Comparison of ENCODE assay signal across 7 cellular contexts in genomic region chr2:159290289-159290907, GRCh38. TPM values are rescaled to one million over a fixed set of nuclear protein-coding genes. Genes with fewer than 3 reads are reported as not detected.
A peak's percentile ranks its signal among the peaks of the same experiment; 100 is the strongest.
DNase-seq lines count a peak whose midpoint lies in the region; ATAC-seq, FAIRE-seq and TF ChIP-seq lines count a peak whose summit lies in the region.

No MANE protein-coding gene starts in this region.

- no peaks in the 10 kb centered on the region for H3K9me1 ChIP-seq in keratinocyte (ENCODE audit: control insufficient read depth, extremely low read depth, insufficient read depth, low read length)

- peak; percentile 83 for DNase-seq in EH (ENCODE audit: low read depth)
- peak; percentile 61 for DNase-seq in M059J (ENCODE audit: low read depth)
- DNase-seq in SW480 (ENCODE audit: low spot score) = peak; percentile 64
- DNase-seq in keratinocyte (ENCODE audit: low read depth, low spot score) = peak; percentile 32
- DNase-seq in left ventricle myocardium superior = no peak
- DNase-seq in left lobe of liver (ENCODE audit: low spot score) = no peak

- ATAC-seq in left ventricle myocardium superior (no peak), GM21723 (IDR thresholded peaks at IDR 0.05; ENCODE audit: unreplicated experiment) (no peak), left lobe of liver (no peak)

- H2AFZ ChIP-seq in keratinocyte (ENCODE audit: control insufficient read depth, low read length) = peak overlapping the region; percentile 35

- H3K4me2 ChIP-seq in keratinocyte (ENCODE audit: control insufficient read depth, extremely low read depth, insufficient read depth, low read depth, low read length) = peak overlapping the region; percentile 50

- no peaks in the 10 kb centered on the region for H4K20me1 ChIP-seq in keratinocyte (ENCODE audit: control insufficient read depth, extremely low read depth, insufficient read depth, low read length)

- no peaks in the 10 kb centered on the region for H3K9me3 ChIP-seq in keratinocyte (ENCODE audit: control insufficient read depth, low read depth, low read length)

- peak overlapping the region; percentile 29 for H3K27ac ChIP-seq in keratinocyte (ENCODE audit: control insufficient read depth, insufficient read depth, low read length)

- H3K4me3 ChIP-seq in keratinocyte (ENCODE audit: control insufficient read depth in 2 of 3, extremely low read depth in 1 of 3, insufficient read depth in 2 of 3, low read depth in 1 of 3, low read length in 3 of 3) = no peak overlapping the region

- H3K36me3 ChIP-seq in keratinocyte (ENCODE audit: control insufficient read depth in 2 of 2, extremely low read depth in 1 of 2, insufficient read depth in 2 of 2, low read length in 2 of 2) = no peaks in the 10 kb centered on the region

- peak in 1 of 3 experiments; percentile 35 for TF ChIP-seq CTCF in keratinocyte (optimal IDR thresholded peaks at IDR 0.05 in 1 of 3, IDR thresholded peaks at IDR 0.05 in 1 of 3, conservative IDR thresholded peaks at IDR 0.05 in 1 of 3; ENCODE audit: extremely low read depth in 1 of 3, insufficient read depth in 2 of 3, low read length in 3 of 3)

- FAIRE-seq in keratinocyte (lab: Jason Lieb, UNC) = peak; percentile 93

- intact Hi-C loops in left ventricle myocardium superior (cut with micrococcal nuclease) = no loop called here

- H3K79me2 ChIP-seq in keratinocyte (ENCODE audit: control insufficient read depth, insufficient read depth, low read length) = no peaks in the 10 kb centered on the region

- dilution Hi-C loops in keratinocyte (cut with MboI; ENCODE audit: extremely low pct_ligation_motif_present, low sequenced_read_pairs) = no loop called here

- H3K9ac ChIP-seq in keratinocyte (ENCODE audit: control insufficient read depth, extremely low read depth, insufficient read depth, low read length) = peak overlapping the region; percentile 11

- H3K27me3 ChIP-seq in keratinocyte (ENCODE audit: control insufficient read depth, extremely low read depth, insufficient read depth, low read length) = no peaks in the 10 kb centered on the region

- peaks cover 18% of the 10 kb centered on the region for H3K4me1 ChIP-seq in keratinocyte (ENCODE audit: control insufficient read depth, extremely low read depth, insufficient read depth, low read length)

RNA-seq across cellular contexts. Expression of gene WDSUB1, which starts 3.9 kb away (rescaled TPM):
- 6.8 and 7.8 TPM in 2 replicates for total RNA-seq in M059J (2014; rRNA removed; shearing (Covaris generic))
- 2.7 to 4.0 TPM (median 3.1 TPM) in 3 replicates for polyA plus RNA-seq in keratinocyte
- 3.3 TPM for polyA plus RNA-seq in keratinocyte (2011; ENCODE audit: low read depth)
- 2.5 and 3.1 TPM in 2 replicates for polyA plus RNA-seq in keratinocyte (2011; cell fraction: cytosol; rRNA removed)
- polyA plus RNA-seq in keratinocyte (2011; cell fraction: nucleus; rRNA removed) = 2.8 and 3.8 TPM in 2 replicates
- polyA plus RNA-seq in keratinocyte (2012; ENCODE audit: low replicate concordance) = 2.4 and 3.6 TPM in 2 replicates
- 2.8 to 8.2 TPM (median 3.4 TPM) in 3 replicates for polyA minus RNA-seq in keratinocyte
- polyA minus RNA-seq in keratinocyte (2011; cell fraction: cytosol; rRNA and poly(A)+ RNA removed) = not detected
- polyA minus RNA-seq in keratinocyte (2011; cell fraction: nucleus; rRNA and poly(A)+ RNA removed) = 3.0 and 4.8 TPM in 2 replicates
- total RNA-seq in left ventricle myocardium superior (12.1 TPM), left lobe of liver (2.4 TPM)

Comparison
In these comparisons a context has a peak if more than half of its experiments do, and no peak if none do; other contexts are left out.
1. DNase-seq: peak in EH (single experiment), M059J (single experiment), SW480 (single experiment) and keratinocyte (single experiment); none in left ventricle myocardium superior (single experiment) and left lobe of liver (single experiment).